In the genomic region with DNA sequence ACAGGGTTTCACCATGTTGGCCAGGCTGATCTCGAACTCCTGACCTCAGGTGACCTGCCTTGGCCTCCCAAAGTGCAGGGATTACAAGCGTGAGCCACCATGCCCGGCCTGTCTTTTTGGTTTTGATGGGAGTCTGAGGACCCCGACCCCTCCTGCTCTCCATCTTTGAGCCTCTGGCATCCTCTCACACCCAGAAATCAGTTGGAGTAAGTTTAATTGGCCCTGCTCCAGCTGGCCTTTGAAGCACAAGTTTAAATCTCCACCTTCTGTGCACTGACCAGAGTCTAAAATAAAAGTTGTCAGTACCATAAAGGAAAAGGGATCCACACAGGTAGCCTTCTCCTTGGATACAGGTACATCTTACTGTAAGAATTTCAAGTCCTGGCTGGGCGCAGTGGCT, we compare ENCODE assay signal across 20 cellular contexts. TPM values are rescaled to one million over a fixed set of nuclear protein-coding genes. Genes with fewer than 3 reads are reported as not detected.
"Had no signal": no experiment of that assay in that cellular context is flagged by ENCODE, and none has a peak within 500 bp of the region (broad histone marks: within the 10 kb centered on the region; RNA-seq: fewer than 3 reads in every experiment).

No MANE protein-coding gene starts in this region.

- ATAC-seq: T-cell had no signal

- DNase-seq: IMR-90, MV-4-11, NCI-H1048, NCI-H1105 treated with DMSO at 0.1 percent for 48 hours, NCI-H1436, NCI-H187, NCI-H2029, NCI-H2081 treated with DMSO at 0.1 percent for 48 hours, NCI-H2171, NCI-H226, NCI-H510A, NCI-H524 treated with DMSO at 0.1 percent for 48 hours, NCI-H69, NCI-H774, RPMI8226, SHP77, SK-N-SH, SW 1271, T-cell had no signal

- H3K9me3 ChIP-seq: SK-N-SH had no signal

RNA-seq across cellular contexts. Expression of gene C20orf144, which starts 15.9 kb away (rescaled TPM):
- total RNA-seq: SK-MEL-5 had no signal

RNA-seq across cellular contexts. Expression of gene ACTL10, which starts 20.6 kb away (rescaled TPM):
- total RNA-seq: SK-MEL-5 had no signal
